In genomic region chr12:132258543-132258942, GRCh38 we compare ENCODE assay signal across 18 cellular contexts.
DNase-seq lines count a peak whose midpoint lies in the region; ATAC-seq, FAIRE-seq and TF ChIP-seq lines count a peak whose summit lies in the region.
"Had no signal": no experiment of that assay in that cellular context is flagged by ENCODE, and none has a peak within 500 bp of the region (broad histone marks: within the 10 kb centered on the region; RNA-seq: fewer than 3 reads in every experiment).

No MANE protein-coding gene starts in this region.

- no peak for TF ChIP-seq CTCF in kidney (IDR thresholded peaks at IDR 0.05; ENCODE audit: borderline replicate concordance, extremely low read depth, insufficient read depth)

- FAIRE-seq in kidney (lab: Jason Lieb, UNC), result no peak
- FAIRE-seq: G401.6, GM12892, H54 had no signal

- no peaks in the 10 kb centered on the region for H3K27me3 ChIP-seq in right cardiac atrium (ENCODE audit: control insufficient read depth, insufficient read depth)

- ATAC-seq in right cardiac atrium, result no peak

- intact Hi-C loops in right cardiac atrium (cut with DNase I), result no loop called here
- intact Hi-C loops in cardiac septum (cut with DNase I), result no loop called here
- intact Hi-C loops in kidney (cut with DNase I), result no loop called here

- H3K36me3 ChIP-seq in SK-N-MC (ENCODE audit: insufficient read depth, low read length), result no peaks in the 10 kb centered on the region
- no peaks in the 10 kb centered on the region for H3K36me3 ChIP-seq in kidney (ENCODE audit: control insufficient read depth in 1 of 2, insufficient read depth in 2 of 2, low read length in 2 of 2)
- H3K36me3 ChIP-seq: HAP-1 had no signal

- H3K9me3 ChIP-seq in right cardiac atrium (ENCODE audit: control insufficient read depth, low read length), result no peaks in the 10 kb centered on the region
- no peaks in the 10 kb centered on the region for H3K9me3 ChIP-seq in SK-N-MC (ENCODE audit: low read depth, low read length)
- H3K9me3 ChIP-seq in kidney (ENCODE audit: control insufficient read depth in 1 of 2, low read length in 2 of 2), result no peaks in the 10 kb centered on the region
- H3K9me3 ChIP-seq: HAP-1 had no signal

- H3K4me1 ChIP-seq in right cardiac atrium (ENCODE audit: control insufficient read depth, insufficient read depth, low read length) (no peaks in the 10 kb centered on the region), kidney (ENCODE audit: control insufficient read depth in 1 of 2, insufficient read depth in 1 of 2, low read depth in 1 of 2, low read length in 2 of 2) (no peaks in the 10 kb centered on the region)
- H3K4me1 ChIP-seq: HAP-1 had no signal

- H3K27ac ChIP-seq in right cardiac atrium (ENCODE audit: low read length) (no peak overlapping the region), SK-N-MC (no peak overlapping the region), kidney (ENCODE audit: low read depth in 2 of 2, low read length in 2 of 2) (no peak overlapping the region)

- DNase-seq in right cardiac atrium (peak in 2 of 3 donors; percentile 31 to 37), cardiac septum (ENCODE audit: low spot score) (no peak), SK-N-MC (ENCODE audit: low read depth, low spot score) (no peak), kidney (peak; percentile 62), DMS79 (lab: John Stamatoyannopoulos, UW) (no peak)
- DNase-seq in activated CD4-positive, alpha-beta T cell treated with anti-CD3 and anti-CD28 coated beads for 4 hours, result no peak
- DNase-seq: C1 segment of cervical spinal cord; Calu3; CD4-positive, alpha-beta memory T cell; COR-L47; DMS53; DND-41; GOT3; HFFc6 had no signal

- WGBS in right cardiac atrium, result 84% methylated on average over 17 of the region's 17 CpGs

- H3K4me3 ChIP-seq in right cardiac atrium (ENCODE audit: low read length), result no peak overlapping the region
- peak overlapping the region; percentile 68; the same call in 1 of the 2 replicates for H3K4me3 ChIP-seq in SK-N-MC
- no peak overlapping the region for H3K4me3 ChIP-seq in kidney (ENCODE audit: low read length in 2 of 2)
- H3K4me3 ChIP-seq: HAP-1 had no signal

- H3K9ac ChIP-seq in SK-N-MC (ENCODE audit: insufficient read length) (no peak overlapping the region), kidney (ENCODE audit: low read length in 2 of 2) (no peak overlapping the region)

Comparison
In these comparisons a context has a peak if more than half of its experiments do, and no peak if none do; other contexts are left out.
1. DNase-seq: peak in right cardiac atrium (2 of 3) and kidney (single experiment); none in cardiac septum (single experiment), SK-N-MC (single experiment), DMS79 (single experiment) and activated CD4-positive, alpha-beta T cell treated with anti-CD3 and anti-CD28 coated beads for 4 hours (0 of 2).